13 cellular contexts compared by ENCODE assay signal in the genomic region with DNA sequence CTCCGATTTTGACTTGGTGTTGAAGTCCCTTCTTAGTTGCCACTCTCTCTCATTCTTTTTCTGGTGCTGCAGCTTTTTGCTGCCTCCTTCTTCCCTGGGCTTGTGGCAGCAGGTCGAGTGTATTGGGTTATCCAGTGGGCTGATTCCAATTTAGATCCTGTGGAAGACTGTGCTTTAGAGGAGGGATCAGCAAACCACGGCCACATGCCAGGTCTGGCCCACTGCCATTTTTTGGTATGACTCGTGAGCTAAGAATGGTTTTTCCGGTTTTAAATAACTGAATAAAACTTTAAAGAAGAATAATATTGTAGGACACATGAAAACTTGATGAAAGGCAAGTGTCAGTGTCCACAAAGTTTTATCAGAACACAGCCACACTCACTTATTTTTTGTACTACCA.
A peak's percentile ranks its signal among the peaks of the same experiment; 100 is the strongest.
DNase-seq lines count a peak whose midpoint lies in the region; ATAC-seq and TF ChIP-seq lines count a peak whose summit lies in the region.
"Had no signal": no experiment of that assay in that cellular context is flagged by ENCODE, and none has a peak within 500 bp of the region (broad histone marks: within the 10 kb centered on the region; RNA-seq: fewer than 3 reads in every experiment).

No MANE protein-coding gene starts in this region.

- H3K4me1 Mint-ChIP-seq in MCF 10A (ENCODE audit: insufficient read depth, unreplicated experiment): peaks cover 14% of the 10 kb centered on the region
- H3K4me1 Mint-ChIP-seq in activated T-cell treated with anti-CD3 and anti-CD28 coated beads, Interleukin-2, amount 50 U/mL, for 72 hours (ENCODE audit: low read depth): no peaks in the 10 kb centered on the region

- no peaks in the 10 kb centered on the region for H3K36me3 ChIP-seq in breast epithelium
- H3K36me3 ChIP-seq in RWPE2 (ENCODE audit: low read depth): no peaks in the 10 kb centered on the region
- H3K36me3 ChIP-seq: colonic mucosa, upper lobe of right lung had no signal

- peak; percentile 67; the same call in 2 of the 3 replicates for ATAC-seq in RWPE2 (ENCODE audit: low read depth)
- no peak for ATAC-seq in HG03520 (IDR thresholded peaks at IDR 0.05; ENCODE audit: unreplicated experiment)
- ATAC-seq in HG02588 (IDR thresholded peaks at IDR 0.05; ENCODE audit: unreplicated experiment): no peak
- ATAC-seq in activated T-cell treated with anti-CD3 and anti-CD28 coated beads, Interleukin-2, amount 50 U/mL, for 72 hours (replicated peaks in 1 of 2): no peak
- no peak for ATAC-seq in HG03159 (IDR thresholded peaks at IDR 0.05; ENCODE audit: unreplicated experiment)
- ATAC-seq: upper lobe of right lung had no signal

- H3K4me3 Mint-ChIP-seq in MCF 10A (ENCODE audit: unreplicated experiment): no peak overlapping the region
- H3K4me3 Mint-ChIP-seq in activated T-cell treated with anti-CD3 and anti-CD28 coated beads, Interleukin-2, amount 50 U/mL, for 72 hours: no peak overlapping the region
- H3K4me3 Mint-ChIP-seq: mesothelial cell of epicardium had no signal

- POLR2A ChIA-PET in MCF 10A (lab: Yijun Ruan, JAX): interaction anchor here (0.6 kb wide), 2 partner anchors 50 to 427 kb away, joined by 3 read pairs; no protein-coding TSS in a partner anchor

- no TSS peak for BruUV-seq in MCF 10A (replicated peaks; lab: Mats Ljungman, UMichigan)

- H3K4me1 ChIP-seq in breast epithelium (no peaks in the 10 kb centered on the region), RWPE2 (ENCODE audit: insufficient read depth, poor library complexity, severe bottlenecking) (peaks cover 7% of the 10 kb centered on the region)
- H3K4me1 ChIP-seq: colonic mucosa, upper lobe of right lung had no signal

- CTCF ChIA-PET in MCF 10A (lab: Yijun Ruan, JAX): interaction anchor here (0.6 to 0.8 kb wide), 3 partner anchors 50 to 1902 kb away, joined by 3 read pairs; no protein-coding TSS in a partner anchor

- no peak for TF ChIP-seq POLR2A in breast epithelium (IDR thresholded peaks at IDR 0.05)

- H3K27me3 Mint-ChIP-seq in MCF 10A (ENCODE audit: insufficient read depth, unreplicated experiment): no peaks in the 10 kb centered on the region
- H3K27me3 Mint-ChIP-seq in activated T-cell treated with anti-CD3 and anti-CD28 coated beads, Interleukin-2, amount 50 U/mL, for 72 hours (ENCODE audit: low read depth): no peaks in the 10 kb centered on the region

- no peak overlapping the region for H3K27ac ChIP-seq in breast epithelium
- H3K27ac ChIP-seq in RWPE2 (ENCODE audit: poor library complexity, severe bottlenecking): no peak overlapping the region
- H3K27ac ChIP-seq: colonic mucosa, HL-60, upper lobe of right lung had no signal

- DNase-seq in MCF 10A (ENCODE audit: unreplicated experiment): peak; percentile 64
- DNase-seq in breast epithelium (ENCODE audit: low spot score in 2 of 2): no peak
- peak; percentile 45 for DNase-seq in RWPE2 (ENCODE audit: low spot score)
- peak; percentile 6 for DNase-seq in fibroblast of peridontal ligament (ENCODE audit: extremely low read depth)
- no peak for DNase-seq in activated T-cell treated with anti-CD3 and anti-CD28 coated beads, Interleukin-2, amount 50 U/mL, for 72 hours
- DNase-seq: colonic mucosa, NCI-H2081 treated with DMSO at 0.1 percent for 48 hours, upper lobe of right lung had no signal

- peaks cover 14% of the 10 kb centered on the region for H3K9me3 Mint-ChIP-seq in MCF 10A (ENCODE audit: unreplicated experiment)
- no peaks in the 10 kb centered on the region for H3K9me3 Mint-ChIP-seq in activated T-cell treated with anti-CD3 and anti-CD28 coated beads, Interleukin-2, amount 50 U/mL, for 72 hours

- no peak overlapping the region for H3K4me3 ChIP-seq in breast epithelium
- H3K4me3 ChIP-seq in RWPE2 (ENCODE audit: severe bottlenecking): no peak overlapping the region
- H3K4me3 ChIP-seq: colonic mucosa, upper lobe of right lung had no signal

- intact Hi-C loops in MCF 10A (cut with micrococcal nuclease) (no loop called here), breast epithelium (cut with DNase I; ENCODE audit: low total_unique reads) (no loop called here)

- no peak for TF ChIP-seq CTCF in MCF 10A (IDR thresholded peaks at IDR 0.05; ENCODE audit: unreplicated experiment)
- TF ChIP-seq CTCF in breast epithelium (IDR thresholded peaks at IDR 0.05): no peak
- no peak for TF ChIP-seq CTCF in RWPE2 (IDR thresholded peaks at IDR 0.05; ENCODE audit: poor library complexity, severe bottlenecking)

- H3K27me3 ChIP-seq in breast epithelium: no peaks in the 10 kb centered on the region
- H3K27me3 ChIP-seq in RWPE2 (ENCODE audit: insufficient read depth, poor library complexity, severe bottlenecking): no peaks in the 10 kb centered on the region
- H3K27me3 ChIP-seq: colonic mucosa, upper lobe of right lung had no signal

- H3K27ac Mint-ChIP-seq in MCF 10A (ENCODE audit: low read depth, unreplicated experiment): no peak overlapping the region
- H3K27ac Mint-ChIP-seq in activated T-cell treated with anti-CD3 and anti-CD28 coated beads, Interleukin-2, amount 50 U/mL, for 72 hours: no peak overlapping the region
- H3K27ac Mint-ChIP-seq: mesothelial cell of epicardium had no signal

- no peaks in the 10 kb centered on the region for H3K36me3 Mint-ChIP-seq in MCF 10A (ENCODE audit: insufficient read depth, unreplicated experiment)
- H3K36me3 Mint-ChIP-seq in activated T-cell treated with anti-CD3 and anti-CD28 coated beads, Interleukin-2, amount 50 U/mL, for 72 hours (ENCODE audit: insufficient read depth in 2 of 2): no peaks in the 10 kb centered on the region

- H3K9me3 ChIP-seq in breast epithelium: no peaks in the 10 kb centered on the region
- H3K9me3 ChIP-seq in RWPE2 (ENCODE audit: severe bottlenecking): no peaks in the 10 kb centered on the region
- H3K9me3 ChIP-seq: colonic mucosa, upper lobe of right lung had no signal

Comparison
In these comparisons a context has a peak if more than half of its experiments do, and no peak if none do; other contexts are left out.
1. DNase-seq: peak in MCF 10A (single experiment), RWPE2 (single experiment) and fibroblast of peridontal ligament (single experiment); none in breast epithelium (0 of 2) and activated T-cell treated with anti-CD3 and anti-CD28 coated beads, Interleukin-2, amount 50 U/mL, for 72 hours (0 of 2).